1 cellular context compared by ENCODE assay signal in the genomic region with DNA sequence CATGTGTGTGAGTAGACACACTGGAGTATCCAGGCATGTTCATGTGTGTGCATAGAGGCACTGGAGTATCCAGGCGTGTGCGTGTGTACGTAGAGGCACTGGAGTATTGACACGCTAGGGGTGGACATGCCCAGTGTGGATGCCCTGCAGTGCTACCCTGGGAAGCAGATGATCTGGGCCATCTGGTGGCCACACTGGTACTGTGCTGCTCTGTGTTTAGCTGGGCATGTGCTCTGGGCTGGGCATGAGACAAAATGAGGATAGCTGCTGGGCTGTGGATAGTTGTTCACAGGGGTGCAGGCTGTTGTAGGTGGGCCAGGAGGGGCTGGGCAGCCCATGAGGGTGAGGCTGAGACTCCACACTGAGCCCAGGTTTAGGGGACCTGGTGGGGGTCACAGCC.
TF ChIP-seq lines count a peak whose summit lies in the region.

No MANE protein-coding gene starts in this region.

TF ChIP-seq in HepG2, 621 proteins besides CTCF, POLR2A, EP300 and RAD21:
- TF ChIP-seq SMC3 (IDR thresholded peaks at IDR 0.05; ENCODE audit: low read length) (peak; percentile 74), RXRA (CRISPR knock-in tag; IDR thresholded peaks at IDR 0.05) (peak; percentile 29; the same call in 1 of the 2 replicates), NR2F6 (IDR thresholded peaks at IDR 0.05) (no peak), NR2F6 (CRISPR knock-in tag; IDR thresholded peaks at IDR 0.05) (peak; percentile 12; the same call in 1 of the 2 replicates), XRCC5 (optimal IDR thresholded peaks at IDR 0.05; ENCODE audit: low read length) (peak; percentile 63), FOXA1 (IDR thresholded peaks at IDR 0.05) (no peak), FOXA1 (CRISPR knock-in tag; IDR thresholded peaks at IDR 0.05) (peak; percentile 58), HNRNPL (IDR thresholded peaks at IDR 0.05; ENCODE audit: low read depth, low read length) (0 out of 2 replicates have a peak, but pooled peaks have one; percentile 51), HIVEP1 (CRISPR knock-in tag; IDR thresholded peaks at IDR 0.05) (0 out of 2 replicates have a peak, but pooled peaks have one; percentile 34), ZNF136 (CRISPR knock-in tag; IDR thresholded peaks at IDR 0.05; ENCODE audit: low read depth) (no peak), GATAD2A (CRISPR knock-in tag; IDR thresholded peaks at IDR 0.05) (no peak), ZNF329 (CRISPR knock-in tag; IDR thresholded peaks at IDR 0.05; ENCODE audit: low read depth) (no peak), ZNF768 (CRISPR knock-in tag; IDR thresholded peaks at IDR 0.05) (peak; percentile 45; the same call in 1 of the 2 replicates), STAG1 (CRISPR knock-in tag; IDR thresholded peaks at IDR 0.05) (peak; percentile 60), HOXA7 (CRISPR knock-in tag; IDR thresholded peaks at IDR 0.05) (0 out of 2 replicates have a peak, but pooled peaks have one; percentile 8), SALL1 (CRISPR knock-in tag; IDR thresholded peaks at IDR 0.05) (0 out of 2 replicates have a peak, but pooled peaks have one; percentile 11)
- TF ChIP-seq, protein P1, sequence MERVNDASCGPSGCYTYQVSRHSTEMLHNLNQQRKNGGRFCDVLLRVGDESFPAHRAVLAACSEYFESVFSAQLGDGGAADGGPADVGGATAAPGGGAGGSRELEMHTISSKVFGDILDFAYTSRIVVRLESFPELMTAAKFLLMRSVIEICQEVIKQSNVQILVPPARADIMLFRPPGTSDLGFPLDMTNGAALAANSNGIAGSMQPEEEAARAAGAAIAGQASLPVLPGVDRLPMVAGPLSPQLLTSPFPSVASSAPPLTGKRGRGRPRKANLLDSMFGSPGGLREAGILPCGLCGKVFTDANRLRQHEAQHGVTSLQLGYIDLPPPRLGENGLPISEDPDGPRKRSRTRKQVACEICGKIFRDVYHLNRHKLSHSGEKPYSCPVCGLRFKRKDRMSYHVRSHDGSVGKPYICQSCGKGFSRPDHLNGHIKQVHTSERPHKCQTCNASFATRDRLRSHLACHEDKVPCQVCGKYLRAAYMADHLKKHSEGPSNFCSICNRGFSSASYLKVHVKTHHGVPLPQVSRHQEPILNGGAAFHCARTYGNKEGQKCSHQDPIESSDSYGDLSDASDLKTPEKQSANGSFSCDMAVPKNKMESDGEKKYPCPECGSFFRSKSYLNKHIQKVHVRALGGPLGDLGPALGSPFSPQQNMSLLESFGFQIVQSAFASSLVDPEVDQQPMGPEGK (CRISPR knock-in tag; IDR thresholded peaks at IDR 0.05): no peak
- TF ChIP-seq, protein P2, sequence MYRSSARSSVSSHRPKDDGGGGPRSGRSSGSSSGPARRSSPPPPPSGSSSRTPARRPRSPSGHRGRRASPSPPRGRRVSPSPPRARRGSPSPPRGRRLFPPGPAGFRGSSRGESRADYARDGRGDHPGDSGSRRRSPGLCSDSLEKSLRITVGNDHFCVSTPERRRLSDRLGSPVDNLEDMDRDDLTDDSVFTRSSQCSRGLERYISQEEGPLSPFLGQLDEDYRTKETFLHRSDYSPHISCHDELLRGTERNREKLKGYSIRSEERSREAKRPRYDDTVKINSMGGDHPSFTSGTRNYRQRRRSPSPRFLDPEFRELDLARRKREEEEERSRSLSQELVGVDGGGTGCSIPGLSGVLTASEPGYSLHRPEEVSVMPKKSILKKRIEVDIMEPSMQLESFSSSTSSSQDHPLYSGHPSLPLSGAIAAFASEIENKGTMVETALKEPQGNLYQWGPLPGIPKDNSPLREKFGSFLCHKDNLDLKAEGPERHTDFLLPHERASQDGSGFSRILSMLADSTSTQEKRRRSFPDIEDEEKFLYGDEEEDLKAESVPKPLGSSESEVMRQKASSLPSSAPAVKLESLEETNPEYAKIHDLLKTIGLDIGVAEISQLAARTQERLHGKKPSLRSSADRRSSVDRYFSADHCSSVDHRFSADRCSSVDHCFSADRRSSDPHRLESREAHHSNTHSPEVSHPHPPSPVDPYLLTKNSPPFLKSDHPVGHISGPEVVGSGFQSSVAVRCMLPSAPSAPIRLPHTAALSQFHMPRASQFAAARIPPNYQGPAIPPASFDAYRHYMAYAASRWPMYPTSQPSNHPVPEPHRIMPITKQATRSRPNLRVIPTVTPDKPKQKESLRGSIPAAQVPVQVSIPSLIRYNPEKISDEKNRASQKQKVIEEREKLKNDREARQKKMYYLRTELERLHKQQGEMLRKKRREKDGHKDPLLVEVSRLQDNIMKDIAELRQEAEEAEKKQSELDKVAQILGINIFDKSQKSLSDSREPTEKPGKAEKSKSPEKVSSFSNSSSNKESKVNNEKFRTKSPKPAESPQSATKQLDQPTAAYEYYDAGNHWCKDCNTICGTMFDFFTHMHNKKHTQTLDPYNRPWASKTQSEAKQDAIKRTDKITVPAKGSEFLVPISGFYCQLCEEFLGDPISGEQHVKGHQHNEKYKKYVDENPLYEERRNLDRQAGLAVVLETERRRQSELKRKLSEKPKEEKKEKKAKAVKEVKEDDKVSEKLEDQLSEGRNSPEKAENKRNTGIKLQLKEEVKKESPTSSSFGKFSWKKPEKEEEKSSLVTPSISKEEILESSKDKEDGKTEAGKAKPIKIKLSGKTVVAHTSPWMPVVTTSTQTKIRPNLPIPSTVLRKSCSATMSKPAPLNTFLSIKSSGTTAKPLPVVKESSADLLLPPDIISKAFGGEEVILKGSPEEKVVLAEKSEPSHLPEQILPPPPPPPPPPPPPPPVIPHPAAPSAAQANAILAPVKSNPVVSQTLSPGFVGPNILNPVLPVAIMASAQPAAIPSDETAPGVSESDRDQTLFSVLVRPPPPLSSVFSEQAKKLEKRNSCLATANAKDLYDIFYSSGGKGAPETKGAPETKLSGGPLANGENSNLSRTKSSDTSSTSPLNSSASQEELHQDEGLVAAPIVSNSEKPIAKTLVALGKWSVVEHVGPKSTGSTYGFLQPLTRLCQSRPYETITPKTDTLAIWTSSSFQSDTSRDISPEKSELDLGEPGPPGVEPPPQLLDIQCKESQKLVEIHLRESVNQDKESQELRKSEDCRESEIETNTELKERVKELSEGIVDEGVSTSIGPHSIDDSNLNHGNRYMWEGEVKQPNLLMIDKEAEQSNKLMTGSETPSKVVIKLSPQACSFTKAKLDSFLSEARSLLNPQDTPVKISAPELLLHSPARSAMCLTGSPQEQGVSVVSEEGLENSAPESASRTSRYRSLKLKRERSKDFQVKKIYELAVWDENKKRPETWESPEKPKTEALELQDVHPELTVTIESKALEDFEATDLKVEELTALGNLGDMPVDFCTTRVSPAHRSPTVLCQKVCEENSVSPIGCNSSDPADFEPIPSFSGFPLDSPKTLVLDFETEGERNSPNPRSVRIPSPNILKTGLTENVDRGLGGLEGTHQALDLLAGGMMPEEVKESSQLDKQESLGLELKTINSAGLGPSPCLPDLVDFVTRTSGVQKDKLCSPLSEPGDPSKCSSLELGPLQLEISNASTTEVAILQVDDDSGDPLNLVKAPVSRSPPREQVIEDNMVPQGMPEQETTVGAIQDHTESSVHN (CRISPR knock-in tag; IDR thresholded peaks at IDR 0.05): 0 out of 2 replicates have a peak, but pooled peaks have one; percentile 42
- TF ChIP-seq, protein P3, sequence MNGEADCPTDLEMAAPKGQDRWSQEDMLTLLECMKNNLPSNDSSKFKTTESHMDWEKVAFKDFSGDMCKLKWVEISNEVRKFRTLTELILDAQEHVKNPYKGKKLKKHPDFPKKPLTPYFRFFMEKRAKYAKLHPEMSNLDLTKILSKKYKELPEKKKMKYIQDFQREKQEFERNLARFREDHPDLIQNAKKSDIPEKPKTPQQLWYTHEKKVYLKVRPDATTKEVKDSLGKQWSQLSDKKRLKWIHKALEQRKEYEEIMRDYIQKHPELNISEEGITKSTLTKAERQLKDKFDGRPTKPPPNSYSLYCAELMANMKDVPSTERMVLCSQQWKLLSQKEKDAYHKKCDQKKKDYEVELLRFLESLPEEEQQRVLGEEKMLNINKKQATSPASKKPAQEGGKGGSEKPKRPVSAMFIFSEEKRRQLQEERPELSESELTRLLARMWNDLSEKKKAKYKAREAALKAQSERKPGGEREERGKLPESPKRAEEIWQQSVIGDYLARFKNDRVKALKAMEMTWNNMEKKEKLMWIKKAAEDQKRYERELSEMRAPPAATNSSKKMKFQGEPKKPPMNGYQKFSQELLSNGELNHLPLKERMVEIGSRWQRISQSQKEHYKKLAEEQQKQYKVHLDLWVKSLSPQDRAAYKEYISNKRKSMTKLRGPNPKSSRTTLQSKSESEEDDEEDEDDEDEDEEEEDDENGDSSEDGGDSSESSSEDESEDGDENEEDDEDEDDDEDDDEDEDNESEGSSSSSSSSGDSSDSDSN (CRISPR knock-in tag; IDR thresholded peaks at IDR 0.05): 0 out of 2 replicates have a peak, but pooled peaks have one; percentile 22
